ENCODE assay signal across 8 cellular contexts in the genomic region with DNA sequence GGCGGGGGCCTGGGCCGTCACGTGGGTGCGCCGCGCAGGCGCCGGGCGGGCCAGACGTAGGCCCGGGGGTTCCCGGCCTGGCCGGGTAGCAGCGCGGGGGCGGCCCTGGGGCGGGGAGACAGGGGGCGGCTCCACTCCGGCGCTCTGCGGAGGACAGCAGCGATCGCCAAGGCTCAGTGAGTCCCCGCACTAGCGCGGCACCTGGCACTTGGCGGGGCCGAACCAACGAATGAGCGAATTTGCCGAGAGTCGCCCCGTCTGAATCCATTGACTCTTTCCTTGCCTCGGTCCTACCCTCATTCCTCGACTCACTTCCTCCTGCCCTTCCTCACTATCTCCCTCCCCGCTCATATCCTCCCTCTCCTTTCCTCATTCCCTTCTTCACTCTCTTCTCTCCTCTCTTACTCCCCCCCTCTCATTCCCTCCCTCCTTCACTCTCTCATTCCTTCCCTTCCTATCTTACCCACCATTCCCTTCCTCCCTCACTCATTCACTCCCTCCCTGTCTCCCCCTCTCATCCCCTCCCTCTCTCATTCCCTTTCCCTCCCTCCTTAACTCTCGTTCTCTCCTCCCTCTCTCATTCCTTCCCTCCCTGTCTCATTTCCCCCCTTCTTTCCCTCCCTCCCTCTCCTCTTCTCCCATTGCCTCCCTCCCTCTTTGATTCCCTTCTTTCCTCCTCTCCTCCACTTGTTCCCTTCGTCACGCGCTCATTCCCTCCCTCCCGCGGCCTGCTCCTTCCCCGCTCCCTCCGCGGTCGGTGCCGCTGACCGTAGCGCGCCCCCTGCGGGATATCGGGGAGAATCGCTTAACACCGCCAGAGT. TPM values are rescaled to one million over a fixed set of nuclear protein-coding genes. Genes with fewer than 3 reads are reported as not detected.
DNase-seq lines count a peak whose midpoint lies in the region; ATAC-seq and TF ChIP-seq lines count a peak whose summit lies in the region.

No MANE protein-coding gene starts in this region.

- peak overlapping the region; percentile 86 to 100 (median 93) for H3K27ac ChIP-seq in Peyer's patch

- no peaks in the 10 kb centered on the region for H3K9me3 Mint-ChIP-seq in naive B cell
- H3K9me3 Mint-ChIP-seq in stimulated activated effector memory CD8-positive, alpha-beta T cell treated with anti-CD3 and anti-CD28 coated beads, Interleukin-12 subunit alpha, Interleukin-12 subunit beta, amount 100 ng/mL, for 72 hours: no peaks in the 10 kb centered on the region

- peak overlapping the region; percentile 98 to 100 (median 99) for H3K27ac Mint-ChIP-seq in naive B cell
- peak overlapping the region; percentile 75 for H3K27ac Mint-ChIP-seq in stimulated activated effector memory CD8-positive, alpha-beta T cell treated with anti-CD3 and anti-CD28 coated beads, Interleukin-12 subunit alpha, Interleukin-12 subunit beta, amount 100 ng/mL, for 72 hours

- H3K36me3 Mint-ChIP-seq in naive B cell: no peaks in the 10 kb centered on the region
- H3K36me3 Mint-ChIP-seq in stimulated activated effector memory CD8-positive, alpha-beta T cell treated with anti-CD3 and anti-CD28 coated beads, Interleukin-12 subunit alpha, Interleukin-12 subunit beta, amount 100 ng/mL, for 72 hours: peaks cover 11% of the 10 kb centered on the region

- H3K4me3 Mint-ChIP-seq in naive B cell: peak overlapping the region; percentile 93 to 98 (median 97)
- H3K4me3 Mint-ChIP-seq in stimulated activated effector memory CD8-positive, alpha-beta T cell treated with anti-CD3 and anti-CD28 coated beads, Interleukin-12 subunit alpha, Interleukin-12 subunit beta, amount 100 ng/mL, for 72 hours: peak overlapping the region; percentile 90

- H3K27me3 Mint-ChIP-seq in naive B cell: no peaks in the 10 kb centered on the region

- H3K36me3 ChIP-seq in Peyer's patch: peaks cover 0 to 3% (median 0%) of the 10 kb centered on the region in 3 donors

- H3K4me1 Mint-ChIP-seq in naive B cell: peaks cover 36 to 37% (median 36%) of the 10 kb centered on the region in 3 donors
- peaks cover 34% of the 10 kb centered on the region for H3K4me1 Mint-ChIP-seq in stimulated activated effector memory CD8-positive, alpha-beta T cell treated with anti-CD3 and anti-CD28 coated beads, Interleukin-12 subunit alpha, Interleukin-12 subunit beta, amount 100 ng/mL, for 72 hours

- peak; percentile 79 for ATAC-seq in GM21619 (IDR thresholded peaks at IDR 0.05; ENCODE audit: unreplicated experiment)
- ATAC-seq in naive B cell (ENCODE audit: low read depth in 2 of 2): peak; percentile 96 to 97
- peak; percentile 97 for ATAC-seq in stimulated activated effector memory CD8-positive, alpha-beta T cell treated with anti-CD3 and anti-CD28 coated beads, Interleukin-12 subunit alpha, Interleukin-12 subunit beta, amount 100 ng/mL, for 72 hours

- peak; percentile 74 to 81 for TF ChIP-seq POLR2A in Peyer's patch (IDR thresholded peaks at IDR 0.05)

- no peaks in the 10 kb centered on the region for H3K9me3 ChIP-seq in Peyer's patch

- H3K4me1 ChIP-seq in Peyer's patch: peaks cover 4 to 33% (median 6%) of the 10 kb centered on the region in 4 donors

- peak; percentile 63 for DNase-seq in DMS79 (lab: John Stamatoyannopoulos, UW)
- DNase-seq in KG1 (lab: John Stamatoyannopoulos, UW): peak; percentile 72
- DNase-seq in Peyer's patch: peak; percentile 86 to 96 (median 96)
- peak; percentile 78 to 92 for DNase-seq in activated T-helper 1 cell treated with anti-CD3 and anti-CD28 coated beads, Interleukin-2, amount 50 U/mL, for 16 hours (ENCODE audit: low read depth in 1 of 2, low spot score in 1 of 2)
- peak; percentile 90 for DNase-seq in fibroblast of gingiva (ENCODE audit: low read depth)
- peak; percentile 97 for DNase-seq in naive B cell
- peak; percentile 93 to 95 for DNase-seq in stimulated activated effector memory CD8-positive, alpha-beta T cell treated with anti-CD3 and anti-CD28 coated beads, Interleukin-12 subunit alpha, Interleukin-12 subunit beta, amount 100 ng/mL, for 72 hours (ENCODE audit: low spot score in 2 of 2)

- peak overlapping the region; percentile 70 to 93 (median 84) for H3K4me3 ChIP-seq in Peyer's patch

- no peaks in the 10 kb centered on the region for H3K27me3 ChIP-seq in Peyer's patch

- TF ChIP-seq CTCF in Peyer's patch (IDR thresholded peaks at IDR 0.05): peak; percentile 80 to 90 (median 87)

RNA-seq across cellular contexts. Expression of a gene that starts 0.5 kb away (rescaled TPM):
- 10 to 100 TPM; 12.6 to 23.9 (median 19.2) TPM for total RNA-seq in Peyer's patch
- polyA plus RNA-seq in naive B cell (ENCODE audit: low read depth in 6 of 6): 10 to 100 TPM in 5 of 6 donors, 1 to 10 TPM in 1; 4.7 to 24.3 (median 15.9) TPM

RNA-seq across cellular contexts. Expression of a gene that starts 11.3 kb away (rescaled TPM):
- total RNA-seq in Peyer's patch: 100 to 1,000 TPM; 115 to 215 (median 161) TPM
- 10 to 100 TPM in 5 of 6 donors, 1 to 10 TPM in 1; 7.3 to 41.8 (median 17.1) TPM for polyA plus RNA-seq in naive B cell (ENCODE audit: low read depth in 6 of 6)

RNA-seq across cellular contexts. Expression of a gene that starts 58.4 kb away (rescaled TPM):
- 1 to 10 TPM; 3.5 to 8.3 (median 5.2) TPM for total RNA-seq in Peyer's patch
- under 1 TPM in 4 of 6 donors, not detected in 2; 0.25 to 0.64 (median 0.36) TPM for polyA plus RNA-seq in naive B cell (ENCODE audit: low read depth in 6 of 6)

Comparison
In these comparisons a context has a peak if more than half of its experiments do, and no peak if none do; other contexts are left out.
1. Peak in every context shown above with its lines: DNase-seq, ATAC-seq, H3K4me3 ChIP-seq and H3K27ac ChIP-seq.